ENCODE assay signal across 1 cellular context in genomic region chr15:74383695-74384565, GRCh38.
TF ChIP-seq lines count a peak whose summit lies in the region.

No MANE protein-coding gene starts in this region.

TF ChIP-seq in GM12878, 131 proteins besides CTCF, POLR2A, EP300 and RAD21 (continued from another document and continues in another):
- TF ChIP-seq ZNF687 (IDR thresholded peaks at IDR 0.05): peak; percentile 81
- TF ChIP-seq ZBTB11 (CRISPR knock-in tag; IDR thresholded peaks at IDR 0.05): no peak
- peak; percentile 94 for TF ChIP-seq RELB (IDR thresholded peaks at IDR 0.05; ENCODE audit: low read depth)
- peak; percentile 83 for TF ChIP-seq MTA2 (IDR thresholded peaks at IDR 0.05; ENCODE audit: low read depth)
- TF ChIP-seq JUND (IDR thresholded peaks at IDR 0.05; ENCODE audit: low read depth, low read length): peak; percentile 67; the same call in 1 of the 2 replicates
- peak; percentile 86; the same call in 1 of the 2 replicates for TF ChIP-seq IRF4 (IDR thresholded peaks at IDR 0.05; ENCODE audit: low read depth, low read length)
- TF ChIP-seq POLR2AphosphoS2 (IDR thresholded peaks at IDR 0.05; ENCODE audit: low read depth, low read length): peak; percentile 53; the same call in 1 of the 2 replicates
- TF ChIP-seq SREBF1 (IDR thresholded peaks at IDR 0.05; ENCODE audit: low read length): no peak
- TF ChIP-seq ZNF207 (IDR thresholded peaks at IDR 0.05; ENCODE audit: borderline replicate concordance): peak; percentile 71; the same call in 1 of the 2 replicates
- TF ChIP-seq IRF3 (IDR thresholded peaks at IDR 0.05): no peak
- TF ChIP-seq ZNF217 (IDR thresholded peaks at IDR 0.05): peak; percentile 79; the same call in 1 of the 2 replicates
- TF ChIP-seq SPI1 (IDR thresholded peaks at IDR 0.05; ENCODE audit: borderline replicate concordance, insufficient read depth, low read depth, low read length): peak; percentile 91
- TF ChIP-seq ZNF622 (IDR thresholded peaks at IDR 0.05): no peak
- TF ChIP-seq ZBTB40 (IDR thresholded peaks at IDR 0.05; ENCODE audit: borderline replicate concordance): no peak
- TF ChIP-seq BRCA1 (IDR thresholded peaks at IDR 0.05; ENCODE audit: low read depth, low read length): no peak
- TF ChIP-seq IKZF2 (IDR thresholded peaks at IDR 0.05): peak; percentile 96
- 0 out of 2 replicates have a peak, but pooled peaks have one; percentile 40 for TF ChIP-seq MEF2A (IDR thresholded peaks at IDR 0.05; ENCODE audit: insufficient read depth, low read depth, low read length)
- TF ChIP-seq RB1 (IDR thresholded peaks at IDR 0.05; ENCODE audit: borderline replicate concordance): peak; percentile 20; the same call in 1 of the 2 replicates
- TF ChIP-seq PKNOX1 (IDR thresholded peaks at IDR 0.05): 0 out of 2 replicates have a peak, but pooled peaks have one; percentile 24
- peak; percentile 69 for TF ChIP-seq BCL11A (IDR thresholded peaks at IDR 0.05; ENCODE audit: low read depth, low read length)
- TF ChIP-seq ZNF384 (IDR thresholded peaks at IDR 0.05; ENCODE audit: borderline replicate concordance, low read depth, low read length): no peak; the same call in 1 of the 2 replicates
- TF ChIP-seq USF1 (IDR thresholded peaks at IDR 0.05; ENCODE audit: borderline replicate concordance, extremely low read length, insufficient read depth, low read depth, low read length): no peak
- TF ChIP-seq SMARCA5 (IDR thresholded peaks at IDR 0.05): peak; percentile 29; the same call in 1 of the 2 replicates
- 0 out of 2 replicates have a peak, but pooled peaks have one; percentile 44 for TF ChIP-seq ZNF592 (IDR thresholded peaks at IDR 0.05)
- peak; percentile 95 for TF ChIP-seq NBN (IDR thresholded peaks at IDR 0.05)
- no peak for TF ChIP-seq ZBTB4 (CRISPR knock-in tag; IDR thresholded peaks at IDR 0.05)
- no peak for TF ChIP-seq FOXM1 (IDR thresholded peaks at IDR 0.05; ENCODE audit: low read depth, low read length)
